In genomic region chr7:23474829-23475578, GRCh38 we compare ENCODE assay signal across 8 cellular contexts. TPM values are rescaled to one million over a fixed set of nuclear protein-coding genes. Genes with fewer than 3 reads are reported as not detected.
DNase-seq lines count a peak whose midpoint lies in the region; ATAC-seq lines count a peak whose summit lies in the region.

No MANE protein-coding gene starts in this region.

- intact Hi-C loops in cardiac septum (cut with DNase I) = loop anchor here (5.0 kb wide), 1 partner anchor 178 kb away; the partner anchor contains the start of gene MALSU1

- peaks cover 65 to 72% of the 10 kb centered on the region in 2 donors for H3K27me3 Mint-ChIP-seq in effector memory CD8-positive, alpha-beta T cell

- no peaks in the 10 kb centered on the region for H3K9me3 Mint-ChIP-seq in effector memory CD8-positive, alpha-beta T cell

- peak overlapping the region; percentile 54 to 63 for H3K4me3 Mint-ChIP-seq in effector memory CD8-positive, alpha-beta T cell

- DNase-seq in NCI-H2227 (lab: John Stamatoyannopoulos, UW; ENCODE audit: unreplicated experiment) (peak; percentile 62), NCI-H2227 treated with DMSO at 0.1 percent for 48 hours (lab: John Stamatoyannopoulos, UW) (no peak), NCI-H1092 treated with DMSO at 0.1 percent for 48 hours (lab: John Stamatoyannopoulos, UW) (peak; percentile 82), pons (ENCODE audit: low spot score) (peak; percentile 35), G401 (ENCODE audit: low spot score) (no peak), cardiac septum (ENCODE audit: low spot score) (no peak)
- no peak for DNase-seq in effector memory CD8-positive, alpha-beta T cell

- peaks cover 11 to 21% of the 10 kb centered on the region in 2 donors for H3K4me1 Mint-ChIP-seq in effector memory CD8-positive, alpha-beta T cell (ENCODE audit: low read depth in 2 of 2)

- in situ Hi-C loops in G401 (cut with HindIII; ENCODE audit: low sequenced_read_pairs) = no loop called here

- peak overlapping the region in 1 of 2 donors; percentile 57 for H3K27ac Mint-ChIP-seq in effector memory CD8-positive, alpha-beta T cell

- ATAC-seq in effector memory CD8-positive, alpha-beta T cell (replicated peaks) = no peak
- no peak for ATAC-seq in GM21447 (IDR thresholded peaks at IDR 0.05; ENCODE audit: unreplicated experiment)

- H3K36me3 Mint-ChIP-seq in effector memory CD8-positive, alpha-beta T cell (ENCODE audit: insufficient read depth) = peaks cover 23% of the 10 kb centered on the region

RNA-seq across cellular contexts. Expression of gene IGF2BP3, which starts 4.7 kb away (rescaled TPM):
- 47.0 and 69.7 TPM in 2 replicates for total RNA-seq in G401 (2014; rRNA removed; shearing (Covaris generic))
- 0.16 TPM for total RNA-seq in cardiac septum

RNA-seq across cellular contexts. Expression of gene TRA2A, which starts 56.8 kb away (rescaled TPM):
- total RNA-seq in G401 (2014; rRNA removed; shearing (Covaris generic)) = 10.3 and 17.0 TPM in 2 replicates
- 32.6 TPM for total RNA-seq in cardiac septum

Comparison
In these comparisons a context has a peak if more than half of its experiments do, and no peak if none do; other contexts are left out.
1. DNase-seq: peak in NCI-H2227 (single experiment), NCI-H1092 treated with DMSO at 0.1 percent for 48 hours (single experiment) and pons (single experiment); none in NCI-H2227 treated with DMSO at 0.1 percent for 48 hours (single experiment), effector memory CD8-positive, alpha-beta T cell (0 of 3), G401 (single experiment) and cardiac septum (single experiment).
2. RNA of gene IGF2BP3, which starts 4.7 kb away (total RNA-seq): 47.0 to 69.7 TPM in G401; 0.16 TPM in cardiac septum (single experiment); every median in the first group is over 10 times any median in the second.